15 cellular contexts compared by ENCODE assay signal in the genomic region with DNA sequence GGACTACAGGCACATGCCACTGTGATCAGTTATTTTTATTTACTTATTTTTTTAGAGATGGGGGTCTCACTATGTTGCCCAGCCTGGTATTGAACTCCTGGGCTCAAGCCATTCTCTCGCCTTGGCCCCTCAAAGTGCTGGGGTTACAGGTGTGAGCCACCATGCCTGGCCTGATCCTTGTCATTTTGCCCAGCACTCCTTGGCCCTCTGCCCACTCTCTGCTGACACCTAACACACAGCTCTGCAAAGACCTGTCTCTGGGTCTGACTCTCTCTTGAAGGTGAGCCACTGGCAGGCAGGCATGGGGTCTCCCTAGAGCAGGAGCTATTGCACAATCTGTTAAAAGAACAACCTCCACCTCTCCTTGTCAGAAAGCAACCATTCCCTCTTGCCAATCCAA.
"Had no signal": no experiment of that assay in that cellular context is flagged by ENCODE, and none has a peak within 500 bp of the region (broad histone marks: within the 10 kb centered on the region; RNA-seq: fewer than 3 reads in every experiment).

No MANE protein-coding gene starts in this region.

- ATAC-seq: natural killer cell had no signal

- DNase-seq: activated CD4-positive, alpha-beta T cell treated with anti-CD3 and anti-CD28 coated beads, Interleukin-2, amount 50 U/mL, for 1 hour; activated CD4-positive, CD25-positive, alpha-beta regulatory T cell; activated naive CD4-positive, alpha-beta T cell treated with anti-CD3 and anti-CD28 coated beads, Interleukin-2, amount 50 U/mL, for 16 hours; amniotic stem cell; cerebellar nuclear complex; natural killer cell; occipital lobe; sigmoid colon; stimulated activated CD4-positive, alpha-beta T cell treated with anti-CD3 and anti-CD28 coated beads, Interleukin-12 subunit alpha, Interleukin-12 subunit beta, amount 100 ng/mL, for 4 hours; testis had no signal

- H3K27me3 ChIP-seq: sigmoid colon, testis had no signal

- H3K4me3 Mint-ChIP-seq: brain; natural killer cell; stimulated activated naive CD8-positive, alpha-beta T cell treated with anti-CD3 and anti-CD28 coated beads, Interleukin-15, Interleukin-2, amounts not matched to agents 100 ng/mL and 50 ng/mL, for 24 hours; T-helper 1 cell treated with Interleukin-12 subunit alpha and Interleukin-12 subunit beta and Interleukin-4 antibody, amounts not matched to agents 30 μg/mL and 1 μg/mL, for 36 hours had no signal

- H3K9me3 ChIP-seq: sigmoid colon, testis had no signal

- H3K27me3 Mint-ChIP-seq: stimulated activated naive CD8-positive, alpha-beta T cell treated with anti-CD3 and anti-CD28 coated beads, Interleukin-15, Interleukin-2, amounts not matched to agents 100 ng/mL and 50 ng/mL, for 24 hours had no signal

- FAIRE-seq: TTC549 had no signal

- H3K27ac Mint-ChIP-seq: brain; stimulated activated naive CD8-positive, alpha-beta T cell treated with anti-CD3 and anti-CD28 coated beads, Interleukin-15, Interleukin-2, amounts not matched to agents 100 ng/mL and 50 ng/mL, for 24 hours; T-helper 1 cell treated with Interleukin-12 subunit alpha and Interleukin-12 subunit beta and Interleukin-4 antibody, amounts not matched to agents 30 μg/mL and 1 μg/mL, for 36 hours had no signal

- H3K9me3 Mint-ChIP-seq: brain; natural killer cell; stimulated activated naive CD8-positive, alpha-beta T cell treated with anti-CD3 and anti-CD28 coated beads, Interleukin-15, Interleukin-2, amounts not matched to agents 100 ng/mL and 50 ng/mL, for 24 hours; T-helper 1 cell treated with Interleukin-12 subunit alpha and Interleukin-12 subunit beta and Interleukin-4 antibody, amounts not matched to agents 30 μg/mL and 1 μg/mL, for 36 hours had no signal

- H3K4me3 ChIP-seq: lung, sigmoid colon, testis had no signal

- H3K36me3 Mint-ChIP-seq: brain, natural killer cell had no signal

- H3K36me3 ChIP-seq: sigmoid colon had no signal

- H3K27ac ChIP-seq: sigmoid colon, testis had no signal
